11 cellular contexts compared by ENCODE assay signal in the genomic region with DNA sequence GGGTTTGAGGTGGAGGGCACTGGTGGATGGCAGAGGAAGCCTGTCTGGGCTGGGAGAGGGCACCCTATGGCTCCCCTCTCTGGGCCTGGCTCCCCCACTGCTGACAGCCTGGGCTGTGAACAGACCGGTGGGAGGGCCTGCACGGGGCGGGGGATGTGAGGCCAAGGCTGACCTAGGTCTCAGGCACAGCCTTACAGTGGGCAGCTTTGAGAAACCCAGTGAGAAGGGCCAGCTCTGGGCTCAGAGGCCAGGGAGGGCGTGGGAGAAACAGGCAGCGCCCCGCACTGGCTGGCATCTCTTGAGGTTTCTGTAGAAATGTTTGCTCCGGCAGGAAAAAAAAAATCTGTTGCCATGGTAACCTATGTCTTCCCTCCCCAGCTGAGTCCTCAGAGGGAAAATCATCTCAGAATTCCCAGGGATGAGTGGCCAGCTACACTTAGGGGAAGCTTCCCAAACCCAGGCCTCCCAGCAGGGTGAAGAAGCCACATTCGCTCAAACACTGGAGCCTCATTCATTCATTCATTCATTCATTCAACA.
DNase-seq lines count a peak whose midpoint lies in the region; ATAC-seq and TF ChIP-seq lines count a peak whose summit lies in the region.
"Had no signal": no experiment of that assay in that cellular context is flagged by ENCODE, and none has a peak within 500 bp of the region (broad histone marks: within the 10 kb centered on the region; RNA-seq: fewer than 3 reads in every experiment).

No MANE protein-coding gene starts in this region.

- peaks cover 27% of the 10 kb centered on the region for H3K4me1 Mint-ChIP-seq in chondrocyte (ENCODE audit: low read depth)
- peaks cover 7% of the 10 kb centered on the region for H3K4me1 Mint-ChIP-seq in T-helper 2 cell treated with Interferon-gamma antibody and Interleukin-4, amounts not matched to agents 5 μg/mL and 100 μg/mL, for 36 hours (ENCODE audit: low read depth)

- no peaks in the 10 kb centered on the region for H3K36me3 Mint-ChIP-seq in chondrocyte (ENCODE audit: low read depth)
- no peaks in the 10 kb centered on the region for H3K36me3 Mint-ChIP-seq in T-helper 2 cell treated with Interferon-gamma antibody and Interleukin-4, amounts not matched to agents 5 μg/mL and 100 μg/mL, for 36 hours (ENCODE audit: low read depth)

- H3K4me3 ChIP-seq in AG09309 (ENCODE audit: control insufficient read depth, low read depth, low read length): no peak overlapping the region
- H3K4me3 ChIP-seq: prostate gland had no signal

- no peaks in the 10 kb centered on the region for H3K27me3 Mint-ChIP-seq in chondrocyte (ENCODE audit: low read depth)
- H3K27me3 Mint-ChIP-seq in T-helper 2 cell treated with Interferon-gamma antibody and Interleukin-4, amounts not matched to agents 5 μg/mL and 100 μg/mL, for 36 hours (ENCODE audit: low read depth): no peaks in the 10 kb centered on the region

- no peaks in the 10 kb centered on the region for H3K9me3 Mint-ChIP-seq in chondrocyte (ENCODE audit: low read depth)
- no peaks in the 10 kb centered on the region for H3K9me3 Mint-ChIP-seq in T-helper 2 cell treated with Interferon-gamma antibody and Interleukin-4, amounts not matched to agents 5 μg/mL and 100 μg/mL, for 36 hours
- H3K9me3 Mint-ChIP-seq: activated CD8-positive, alpha-beta T cell treated with anti-CD3 and anti-CD28 coated beads for 36 hours had no signal

- TF ChIP-seq CTCF in AG09309 (IDR thresholded peaks at IDR 0.05; ENCODE audit: control insufficient read depth, insufficient read depth, low read depth, low read length, missing control alignments): peak; percentile 47
- peak; percentile 72 for TF ChIP-seq CTCF in chondrocyte (IDR thresholded peaks at IDR 0.05)

- DNase-seq in AG09309 (ENCODE audit: low read depth): peak; percentile 74
- DNase-seq in NCI-H1694 treated with DMSO at 0.1 percent for 48 hours (lab: John Stamatoyannopoulos, UW): peak; percentile 25
- DNase-seq in chondrocyte (ENCODE audit: low spot score): no peak
- DNase-seq in middle frontal gyrus (ENCODE audit: extremely low spot score, low spot score): peak; percentile 50
- no peak for DNase-seq in T-helper 2 cell treated with Interferon-gamma antibody and Interleukin-4, amounts not matched to agents 5 μg/mL and 100 μg/mL, for 36 hours (ENCODE audit: low spot score)
- DNase-seq: activated CD8-positive, alpha-beta T cell treated with anti-CD3 and anti-CD28 coated beads for 36 hours; NCI-H187 treated with DMSO at 0.1 percent for 48 hours had no signal

- H3K4me3 Mint-ChIP-seq in chondrocyte (ENCODE audit: unreplicated experiment): no peak overlapping the region
- no peak overlapping the region for H3K4me3 Mint-ChIP-seq in T-helper 2 cell treated with Interferon-gamma antibody and Interleukin-4, amounts not matched to agents 5 μg/mL and 100 μg/mL, for 36 hours
- H3K4me3 Mint-ChIP-seq: activated CD8-positive, alpha-beta T cell treated with anti-CD3 and anti-CD28 coated beads for 36 hours had no signal

- ATAC-seq in activated CD4-positive, CD25-positive, alpha-beta regulatory T cell treated with anti-CD3 and anti-CD28 coated beads, Interleukin-2, amount 50 U/mL, for 24 hours: no peak
- ATAC-seq in HG03097 (IDR thresholded peaks at IDR 0.05; ENCODE audit: low FRiP score, unreplicated experiment): no peak
- no peak for ATAC-seq in HG03521 (IDR thresholded peaks at IDR 0.05; ENCODE audit: unreplicated experiment)
- ATAC-seq: activated CD8-positive, alpha-beta T cell treated with anti-CD3 and anti-CD28 coated beads for 36 hours had no signal

- H3K27ac Mint-ChIP-seq in chondrocyte (ENCODE audit: unreplicated experiment): peak overlapping the region; percentile 77
- no peak overlapping the region for H3K27ac Mint-ChIP-seq in T-helper 2 cell treated with Interferon-gamma antibody and Interleukin-4, amounts not matched to agents 5 μg/mL and 100 μg/mL, for 36 hours
- H3K27ac Mint-ChIP-seq: activated CD8-positive, alpha-beta T cell treated with anti-CD3 and anti-CD28 coated beads for 36 hours had no signal

Comparison
In these comparisons a context has a peak if more than half of its experiments do, and no peak if none do; other contexts are left out.
1. DNase-seq: peak in AG09309 (single experiment), NCI-H1694 treated with DMSO at 0.1 percent for 48 hours (single experiment) and middle frontal gyrus (single experiment); none in chondrocyte (single experiment) and T-helper 2 cell treated with Interferon-gamma antibody and Interleukin-4, amounts not matched to agents 5 μg/mL and 100 μg/mL, for 36 hours (single experiment).